8 cellular contexts compared by ENCODE assay signal in genomic region chr11:124669193-124669592, GRCh38. TPM values are rescaled to one million over a fixed set of nuclear protein-coding genes. Genes with fewer than 3 reads are reported as not detected.
A peak's percentile ranks its signal among the peaks of the same experiment; 100 is the strongest.
DNase-seq lines count a peak whose midpoint lies in the region; ATAC-seq and TF ChIP-seq lines count a peak whose summit lies in the region.

No MANE protein-coding gene starts in this region.

- peaks cover 2% of the 10 kb centered on the region for H3K27me3 Mint-ChIP-seq in endothelial cell (ENCODE audit: unreplicated experiment)
- H3K27me3 Mint-ChIP-seq in nephron (ENCODE audit: low read depth) = peaks cover 12% of the 10 kb centered on the region

- peaks cover 10% of the 10 kb centered on the region for H3K4me1 Mint-ChIP-seq in endothelial cell (ENCODE audit: unreplicated experiment)
- peaks cover 8% of the 10 kb centered on the region for H3K4me1 Mint-ChIP-seq in nephron

- H3K9me3 Mint-ChIP-seq in endothelial cell (ENCODE audit: unreplicated experiment) (no peaks in the 10 kb centered on the region), nephron (no peaks in the 10 kb centered on the region)

- H3K36me3 Mint-ChIP-seq in endothelial cell (ENCODE audit: low read depth, unreplicated experiment) (peaks cover 8% of the 10 kb centered on the region), nephron (ENCODE audit: low read depth) (peaks cover 4% of the 10 kb centered on the region)

- DNase-seq in NCI-H510A treated with DMSO at 0.1 percent for 48 hours (lab: John Stamatoyannopoulos, UW) (peak; percentile 45), NCI-H510A (lab: John Stamatoyannopoulos, UW) (no peak), HCEC 1CT (peak; percentile 33), NCI-H2081 (lab: John Stamatoyannopoulos, UW) (peak; percentile 35 to 42), endothelial cell (ENCODE audit: low spot score) (peak; percentile 59)

- ATAC-seq in GM21515 (IDR thresholded peaks at IDR 0.05; ENCODE audit: unreplicated experiment) = no peak

- no peak overlapping the region for H3K27ac ChIP-seq in VCaP

- peak; percentile 94 for TF ChIP-seq CTCF in VCaP (conservative IDR thresholded peaks at IDR 0.05)
- peak; percentile 74 for TF ChIP-seq CTCF in endothelial cell (IDR thresholded peaks at IDR 0.05; ENCODE audit: unreplicated experiment)
- TF ChIP-seq CTCF in nephron (IDR thresholded peaks at IDR 0.05; ENCODE audit: unreplicated experiment in 3 of 3) = peak; percentile 73 to 90 (median 77)

- H3K4me3 Mint-ChIP-seq in endothelial cell (ENCODE audit: unreplicated experiment) (no peak overlapping the region), nephron (no peak overlapping the region)

- H3K27ac Mint-ChIP-seq in endothelial cell (ENCODE audit: unreplicated experiment) = no peak overlapping the region
- H3K27ac Mint-ChIP-seq in nephron = no peak overlapping the region

RNA-seq across cellular contexts. Expression of gene SIAE, which starts 4.3 kb away (rescaled TPM):
- total RNA-seq in endothelial cell (ENCODE audit: unreplicated experiment) = 11.4 TPM

RNA-seq across cellular contexts. Expression of gene SPA17, which starts 4.5 kb away (rescaled TPM):
- 4.3 TPM for total RNA-seq in endothelial cell (ENCODE audit: unreplicated experiment)

RNA-seq across cellular contexts. Expression of gene TBRG1, which starts 46.5 kb away (rescaled TPM):
- total RNA-seq in endothelial cell (ENCODE audit: unreplicated experiment) = 87.3 TPM

RNA-seq across cellular contexts. Expression of gene PANX3, which starts 58.0 kb away (rescaled TPM):
- total RNA-seq in endothelial cell (ENCODE audit: unreplicated experiment) = 0.21 TPM
